16 cellular contexts compared by ENCODE assay signal in the genomic region with DNA sequence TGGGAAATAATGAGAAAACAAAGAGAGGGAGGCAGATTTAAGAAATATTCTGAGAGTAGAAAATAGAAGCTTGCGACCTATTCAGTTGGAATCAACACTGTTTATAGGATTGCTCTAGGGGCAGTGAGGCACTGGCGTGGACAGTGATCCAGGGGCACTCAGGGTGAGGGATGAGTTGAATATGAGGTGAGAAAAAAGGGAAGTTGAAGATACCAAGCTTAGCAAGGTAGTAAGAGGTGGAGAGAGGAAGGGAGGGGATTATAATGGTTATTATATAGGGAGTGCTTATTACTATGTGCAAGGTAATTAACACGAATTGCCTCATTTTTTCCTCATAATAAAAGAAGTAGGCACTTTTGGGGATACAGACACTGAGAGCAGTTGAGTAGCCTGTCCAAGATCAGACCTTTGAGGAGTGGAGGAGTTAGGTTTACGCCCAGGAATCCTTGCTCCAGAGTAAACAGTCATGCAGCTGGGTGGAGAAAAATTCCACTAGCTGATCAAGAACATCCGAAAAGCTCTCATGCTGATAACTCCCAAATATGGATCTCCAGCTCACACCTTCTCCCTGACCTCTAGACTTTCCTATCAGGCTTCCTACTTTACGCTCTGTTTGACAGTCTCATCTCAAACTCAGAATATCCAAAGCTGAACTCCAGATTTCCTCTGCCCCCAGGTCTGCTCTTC. TPM values are rescaled to one million over a fixed set of nuclear protein-coding genes. Genes with fewer than 3 reads are reported as not detected.
DNase-seq lines count a peak whose midpoint lies in the region; ATAC-seq lines count a peak whose summit lies in the region.
"Had no signal": no experiment of that assay in that cellular context is flagged by ENCODE, and none has a peak within 500 bp of the region (broad histone marks: within the 10 kb centered on the region; RNA-seq: fewer than 3 reads in every experiment).

No MANE protein-coding gene starts in this region.

- H3K27me3 Mint-ChIP-seq in activated naive CD8-positive, alpha-beta T cell = no peaks in the 10 kb centered on the region
- H3K27me3 Mint-ChIP-seq in activated naive CD8-positive, alpha-beta T cell treated with anti-CD3 and anti-CD28 coated beads for 36 hours = no peaks in the 10 kb centered on the region
- no peaks in the 10 kb centered on the region for H3K27me3 Mint-ChIP-seq in activated T-helper 1 cell treated with anti-CD3 and anti-CD28 coated beads, Interleukin-12 subunit alpha, Interleukin-12 subunit beta, Interleukin-2, Interleukin-4 antibody, amounts not matched to agents 30 ng/mL and 10 ng/mL and 1 ng/mL, durations not matched to agents 14 hours and 24 hours and 36 hours (ENCODE audit: insufficient read depth)
- H3K27me3 Mint-ChIP-seq in stimulated activated naive B cell treated with anti-CD40 and anti-IgM and Interleukin-4, amounts not matched to agents 10 μg/mL and 1 μg/mL and 100 μg/mL, for 72 hours = no peaks in the 10 kb centered on the region

- H3K27me3 ChIP-seq in effector memory CD4-positive, alpha-beta T cell (replicated peaks; ENCODE audit: control insufficient read depth, insufficient read depth, low read length, poor library complexity, severe bottlenecking) = no peaks in the 10 kb centered on the region
- H3K27me3 ChIP-seq: body of pancreas, foreskin keratinocyte, Peyer's patch had no signal

- H3K4me1 Mint-ChIP-seq in activated naive CD8-positive, alpha-beta T cell (ENCODE audit: low read depth) = peaks cover 21% of the 10 kb centered on the region
- H3K4me1 Mint-ChIP-seq in activated naive CD8-positive, alpha-beta T cell treated with anti-CD3 and anti-CD28 coated beads for 36 hours = peaks cover 4% of the 10 kb centered on the region
- H3K4me1 Mint-ChIP-seq in activated T-helper 1 cell treated with anti-CD3 and anti-CD28 coated beads, Interleukin-12 subunit alpha, Interleukin-12 subunit beta, Interleukin-2, Interleukin-4 antibody, amounts not matched to agents 30 ng/mL and 10 ng/mL and 1 ng/mL, durations not matched to agents 14 hours and 24 hours and 36 hours (ENCODE audit: low read depth) = peaks cover 20% of the 10 kb centered on the region
- H3K4me1 Mint-ChIP-seq in stimulated activated naive B cell treated with anti-CD40 and anti-IgM and Interleukin-4, amounts not matched to agents 10 μg/mL and 1 μg/mL and 100 μg/mL, for 72 hours = peaks cover 51 to 78% of the 10 kb centered on the region in 2 donors

- intact Hi-C loops in activated T-helper 1 cell treated with anti-CD3 and anti-CD28 coated beads, Interleukin-12 subunit alpha, Interleukin-12 subunit beta, Interleukin-2, Interleukin-4 antibody, amounts not matched to agents 30 ng/mL and 10 ng/mL and 1 ng/mL, durations not matched to agents 14 hours and 24 hours and 36 hours (cut with micrococcal nuclease) = no loop called here
- intact Hi-C loops in left colon (cut with DNase I, micrococcal nuclease) = no loop called here

- H3K27ac Mint-ChIP-seq in activated naive CD8-positive, alpha-beta T cell = peak overlapping the region; percentile 2
- no peak overlapping the region for H3K27ac Mint-ChIP-seq in activated naive CD8-positive, alpha-beta T cell treated with anti-CD3 and anti-CD28 coated beads for 36 hours
- H3K27ac Mint-ChIP-seq in activated T-helper 1 cell treated with anti-CD3 and anti-CD28 coated beads, Interleukin-12 subunit alpha, Interleukin-12 subunit beta, Interleukin-2, Interleukin-4 antibody, amounts not matched to agents 30 ng/mL and 10 ng/mL and 1 ng/mL, durations not matched to agents 14 hours and 24 hours and 36 hours = peak overlapping the region; percentile 9
- H3K27ac Mint-ChIP-seq in stimulated activated naive B cell treated with anti-CD40 and anti-IgM and Interleukin-4, amounts not matched to agents 10 μg/mL and 1 μg/mL and 100 μg/mL, for 72 hours = peak overlapping the region; percentile 79

- H3K9me3 ChIP-seq in effector memory CD4-positive, alpha-beta T cell (ENCODE audit: control insufficient read depth, low read length) = no peaks in the 10 kb centered on the region
- H3K9me3 ChIP-seq: body of pancreas, Peyer's patch had no signal

- H3K27ac ChIP-seq in effector memory CD4-positive, alpha-beta T cell (ENCODE audit: insufficient read depth, low read length, poor library complexity, severe bottlenecking) = no peak overlapping the region
- H3K27ac ChIP-seq: body of pancreas, foreskin keratinocyte, Peyer's patch, skin epidermis had no signal

- no peak for DNase-seq in activated naive CD8-positive, alpha-beta T cell treated with anti-CD3 and anti-CD28 coated beads for 36 hours
- DNase-seq in activated T-helper 1 cell treated with anti-CD3 and anti-CD28 coated beads, Interleukin-12 subunit alpha, Interleukin-12 subunit beta, Interleukin-2, Interleukin-4 antibody, amounts not matched to agents 30 ng/mL and 10 ng/mL and 1 ng/mL, durations not matched to agents 14 hours and 24 hours and 36 hours (ENCODE audit: low spot score) = no peak
- DNase-seq in left colon (no peak), SHP77 treated with DMSO at 0.1 percent for 48 hours (lab: John Stamatoyannopoulos, UW) (no peak), KG1 (lab: John Stamatoyannopoulos, UW) (no peak)
- DNase-seq in stimulated activated naive B cell treated with anti-CD40 and anti-IgM and Interleukin-4, amounts not matched to agents 10 μg/mL and 1 μg/mL and 100 μg/mL, for 72 hours = no peak
- no peak for DNase-seq in effector memory CD4-positive, alpha-beta T cell
- DNase-seq: activated naive CD4-positive, alpha-beta T cell treated with Interleukin-2 at 50 U/mL for 16 hours; body of pancreas; foreskin keratinocyte; NCI-H1092; NCI-H2107 had no signal

- H3K9me3 Mint-ChIP-seq in activated naive CD8-positive, alpha-beta T cell (ENCODE audit: low read depth) = no peaks in the 10 kb centered on the region
- H3K9me3 Mint-ChIP-seq in activated naive CD8-positive, alpha-beta T cell treated with anti-CD3 and anti-CD28 coated beads for 36 hours = no peaks in the 10 kb centered on the region
- no peaks in the 10 kb centered on the region for H3K9me3 Mint-ChIP-seq in activated T-helper 1 cell treated with anti-CD3 and anti-CD28 coated beads, Interleukin-12 subunit alpha, Interleukin-12 subunit beta, Interleukin-2, Interleukin-4 antibody, amounts not matched to agents 30 ng/mL and 10 ng/mL and 1 ng/mL, durations not matched to agents 14 hours and 24 hours and 36 hours
- peaks cover 0 to 1% of the 10 kb centered on the region in 2 donors for H3K9me3 Mint-ChIP-seq in stimulated activated naive B cell treated with anti-CD40 and anti-IgM and Interleukin-4, amounts not matched to agents 10 μg/mL and 1 μg/mL and 100 μg/mL, for 72 hours

- peaks cover 3% of the 10 kb centered on the region for H3K4me1 ChIP-seq in effector memory CD4-positive, alpha-beta T cell (ENCODE audit: control insufficient read depth, insufficient read depth, low read length, poor library complexity, severe bottlenecking)
- H3K4me1 ChIP-seq: body of pancreas, foreskin keratinocyte, Peyer's patch had no signal

- peaks cover 39% of the 10 kb centered on the region for H3K36me3 ChIP-seq in effector memory CD4-positive, alpha-beta T cell (ENCODE audit: control insufficient read depth, insufficient read depth, low read length)

- peaks cover 33% of the 10 kb centered on the region for H3K36me3 Mint-ChIP-seq in activated naive CD8-positive, alpha-beta T cell
- H3K36me3 Mint-ChIP-seq in activated naive CD8-positive, alpha-beta T cell treated with anti-CD3 and anti-CD28 coated beads for 36 hours = peaks cover 18% of the 10 kb centered on the region
- peaks cover 65% of the 10 kb centered on the region for H3K36me3 Mint-ChIP-seq in activated T-helper 1 cell treated with anti-CD3 and anti-CD28 coated beads, Interleukin-12 subunit alpha, Interleukin-12 subunit beta, Interleukin-2, Interleukin-4 antibody, amounts not matched to agents 30 ng/mL and 10 ng/mL and 1 ng/mL, durations not matched to agents 14 hours and 24 hours and 36 hours (ENCODE audit: low read depth)
- H3K36me3 Mint-ChIP-seq in stimulated activated naive B cell treated with anti-CD40 and anti-IgM and Interleukin-4, amounts not matched to agents 10 μg/mL and 1 μg/mL and 100 μg/mL, for 72 hours = peaks cover 30 to 53% of the 10 kb centered on the region in 2 donors

- ATAC-seq in left colon = peak; percentile 83
- peak in 1 of 2 donors; percentile 33 for ATAC-seq in stimulated activated naive B cell treated with anti-CD40 and anti-IgM and Interleukin-4, amounts not matched to agents 10 μg/mL and 1 μg/mL and 100 μg/mL, for 72 hours (replicated peaks)
- ATAC-seq: activated CD4-positive, CD25-positive, alpha-beta regulatory T cell treated with anti-CD3 and anti-CD28 coated beads, Interleukin-2, amount 50 U/mL, for 24 hours; body of pancreas; foreskin keratinocyte had no signal

- no peak overlapping the region for H3K4me3 ChIP-seq in effector memory CD4-positive, alpha-beta T cell (ENCODE audit: insufficient read depth, low read depth, low read length, poor library complexity, severe bottlenecking)
- H3K4me3 ChIP-seq: body of pancreas, Peyer's patch, skin epidermis had no signal

- no peak overlapping the region for H3K4me3 Mint-ChIP-seq in activated naive CD8-positive, alpha-beta T cell
- no peak overlapping the region for H3K4me3 Mint-ChIP-seq in activated naive CD8-positive, alpha-beta T cell treated with anti-CD3 and anti-CD28 coated beads for 36 hours
- no peak overlapping the region for H3K4me3 Mint-ChIP-seq in activated T-helper 1 cell treated with anti-CD3 and anti-CD28 coated beads, Interleukin-12 subunit alpha, Interleukin-12 subunit beta, Interleukin-2, Interleukin-4 antibody, amounts not matched to agents 30 ng/mL and 10 ng/mL and 1 ng/mL, durations not matched to agents 14 hours and 24 hours and 36 hours
- no peak overlapping the region for H3K4me3 Mint-ChIP-seq in stimulated activated naive B cell treated with anti-CD40 and anti-IgM and Interleukin-4, amounts not matched to agents 10 μg/mL and 1 μg/mL and 100 μg/mL, for 72 hours

RNA-seq across cellular contexts. Expression of gene ST6GAL1, which starts 53.2 kb away (rescaled TPM):
- 10 to 100 TPM; 97.4 to 98.8 TPM for total RNA-seq in activated naive CD8-positive, alpha-beta T cell treated with anti-CD3 and anti-CD28 coated beads for 36 hours
- 147 and 148 TPM in 2 replicates for total RNA-seq in activated T-helper 1 cell treated with anti-CD3 and anti-CD28 coated beads, Interleukin-12 subunit alpha, Interleukin-12 subunit beta, Interleukin-2, Interleukin-4 antibody, amounts not matched to agents 30 ng/mL and 10 ng/mL and 1 ng/mL, durations not matched to agents 14 hours and 24 hours and 36 hours
- 10 to 100 TPM; 57.3 to 62.6 TPM for total RNA-seq in left colon
